10 cellular contexts compared by ENCODE assay signal in the genomic region with DNA sequence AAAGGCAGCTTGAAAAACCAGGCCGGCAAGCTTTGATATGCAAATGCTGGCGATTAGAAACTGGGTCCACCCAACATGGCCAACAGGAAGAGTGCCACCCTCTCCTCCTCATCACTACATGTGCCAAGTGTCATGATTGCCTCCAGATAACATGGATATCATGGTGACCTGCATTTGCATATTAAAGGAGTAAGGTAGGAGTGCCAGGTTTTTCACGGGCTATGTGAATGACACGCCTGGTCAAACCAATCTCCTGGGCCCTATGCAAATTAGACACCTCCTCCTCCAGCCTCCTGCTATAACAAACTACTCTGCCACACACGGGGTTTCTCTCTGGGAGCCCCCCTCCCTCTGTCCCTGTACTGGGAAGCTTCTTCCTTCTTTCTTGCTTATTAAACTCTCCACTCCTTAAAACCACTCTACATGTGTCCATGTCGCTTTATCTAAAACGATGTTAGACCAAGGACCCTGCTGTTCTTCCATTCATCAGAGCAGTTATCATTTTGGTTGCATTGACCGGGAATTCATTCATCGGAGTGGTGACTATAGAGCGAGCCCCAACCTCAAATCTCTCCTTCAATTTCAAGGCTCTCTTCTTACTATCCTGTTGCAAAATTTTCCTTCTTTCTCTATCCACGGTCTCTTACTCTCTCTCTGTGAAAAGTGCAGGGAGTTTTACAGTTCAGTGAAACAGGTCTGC. TPM values are rescaled to one million over a fixed set of nuclear protein-coding genes. Genes with fewer than 3 reads are reported as not detected.
A peak's percentile ranks its signal among the peaks of the same experiment; 100 is the strongest.
DNase-seq lines count a peak whose midpoint lies in the region; ATAC-seq, FAIRE-seq and TF ChIP-seq lines count a peak whose summit lies in the region.
"Had no signal": no experiment of that assay in that cellular context is flagged by ENCODE, and none has a peak within 500 bp of the region (broad histone marks: within the 10 kb centered on the region; RNA-seq: fewer than 3 reads in every experiment).

No MANE protein-coding gene starts in this region.

- CTCF ChIA-PET in activated CD8-positive, alpha-beta T cell treated with anti-CD3 and anti-CD28 coated beads, Interleukin-2, amount 10 ng/mL, durations not matched to agents 7 days and 5 days (lab: Charles Lee): interaction anchor here (0.8 to 2.9 kb wide), 16 partner anchors 12 to 496 kb away, joined by 3 to 16 read pairs (median 3); no protein-coding TSS in a partner anchor

- no peak for DNase-seq in Right ventricle myocardium superior
- no peak for DNase-seq in left ventricle myocardium inferior
- DNase-seq in activated CD8-positive, alpha-beta T cell treated with anti-CD3 and anti-CD28 coated beads, Interleukin-2, amount 10 ng/mL, durations not matched to agents 7 days and 5 days: no peak
- no peak for DNase-seq in keratinocyte (ENCODE audit: low read depth, low spot score)
- DNase-seq in stimulated activated CD4-positive, alpha-beta T cell treated with anti-CD3 and anti-CD28 coated beads, Interleukin-1b, Interleukin-23, amount 100 ng/mL, for 48 hours: no peak
- no peak for DNase-seq in C1 segment of cervical spinal cord (lab: John Stamatoyannopoulos, UW)

- no peak overlapping the region for H2AFZ ChIP-seq in keratinocyte (ENCODE audit: control insufficient read depth, low read length)

- H3K4me3 ChIP-seq in left ventricle myocardium inferior: no peak overlapping the region
- peak overlapping the region in 1 of 3 experiments; percentile 24 for H3K4me3 ChIP-seq in keratinocyte (ENCODE audit: control insufficient read depth in 2 of 3, extremely low read depth in 1 of 3, insufficient read depth in 2 of 3, low read depth in 1 of 3, low read length in 3 of 3)

- H3K4me2 ChIP-seq in keratinocyte (ENCODE audit: control insufficient read depth, extremely low read depth, insufficient read depth, low read depth, low read length): peak overlapping the region; percentile 39

- peaks cover 89% of the 10 kb centered on the region for H3K27me3 ChIP-seq in left ventricle myocardium inferior (ENCODE audit: low read depth)
- no peaks in the 10 kb centered on the region for H3K27me3 ChIP-seq in keratinocyte (ENCODE audit: control insufficient read depth, extremely low read depth, insufficient read depth, low read length)

- H3K9me3 ChIP-seq in left ventricle myocardium inferior (replicated peaks): no peaks in the 10 kb centered on the region
- H3K9me3 ChIP-seq in keratinocyte (ENCODE audit: control insufficient read depth, low read depth, low read length): no peaks in the 10 kb centered on the region
- H3K9me3 ChIP-seq: esophagus squamous epithelium had no signal

- no peaks in the 10 kb centered on the region for H4K20me1 ChIP-seq in keratinocyte (ENCODE audit: control insufficient read depth, extremely low read depth, insufficient read depth, low read length)

- ATAC-seq in Right ventricle myocardium superior (ENCODE audit: poor library complexity): peak; percentile 15
- peak; percentile 2 for ATAC-seq in activated CD8-positive, alpha-beta T cell treated with anti-CD3 and anti-CD28 coated beads, Interleukin-2, amount 10 ng/mL, durations not matched to agents 7 days and 5 days
- ATAC-seq in HG02885 (IDR thresholded peaks at IDR 0.05; ENCODE audit: poor library complexity, unreplicated experiment): no peak
- ATAC-seq in GM21360 (IDR thresholded peaks at IDR 0.05; ENCODE audit: unreplicated experiment): no peak

- no peak for TF ChIP-seq CTCF in left ventricle myocardium inferior (IDR thresholded peaks at IDR 0.05; ENCODE audit: borderline replicate concordance)
- no peak for TF ChIP-seq CTCF in keratinocyte (optimal IDR thresholded peaks at IDR 0.05 in 1 of 3, IDR thresholded peaks at IDR 0.05 in 1 of 3, conservative IDR thresholded peaks at IDR 0.05 in 1 of 3; ENCODE audit: extremely low read depth in 1 of 3, insufficient read depth in 2 of 3, low read length in 3 of 3)

- H3K36me3 ChIP-seq in left ventricle myocardium inferior (no peaks in the 10 kb centered on the region), keratinocyte (ENCODE audit: control insufficient read depth in 2 of 2, extremely low read depth in 1 of 2, insufficient read depth in 2 of 2, low read length in 2 of 2) (no peaks in the 10 kb centered on the region)
- H3K36me3 ChIP-seq: esophagus squamous epithelium had no signal

- peaks cover 6% of the 10 kb centered on the region for H3K27me3 Mint-ChIP-seq in activated CD8-positive, alpha-beta T cell treated with anti-CD3 and anti-CD28 coated beads, Interleukin-2, amount 10 ng/mL, durations not matched to agents 7 days and 5 days (ENCODE audit: low read depth)

- no peaks in the 10 kb centered on the region for H3K9me1 ChIP-seq in keratinocyte (ENCODE audit: control insufficient read depth, extremely low read depth, insufficient read depth, low read length)

- no peak overlapping the region for H3K9ac ChIP-seq in keratinocyte (ENCODE audit: control insufficient read depth, extremely low read depth, insufficient read depth, low read length)

- no peaks in the 10 kb centered on the region for H3K9me3 Mint-ChIP-seq in activated CD8-positive, alpha-beta T cell treated with anti-CD3 and anti-CD28 coated beads, Interleukin-2, amount 10 ng/mL, durations not matched to agents 7 days and 5 days (ENCODE audit: insufficient read depth)

- H3K27ac ChIP-seq in left ventricle myocardium inferior (replicated peaks) (no peak overlapping the region), keratinocyte (ENCODE audit: control insufficient read depth, insufficient read depth, low read length) (no peak overlapping the region)

- POLR2A ChIA-PET in activated CD8-positive, alpha-beta T cell treated with anti-CD3 and anti-CD28 coated beads, Interleukin-2, amount 10 ng/mL, durations not matched to agents 7 days and 5 days (lab: Charles Lee): no interaction called here

- dilution Hi-C loops in keratinocyte (cut with MboI; ENCODE audit: extremely low pct_ligation_motif_present, low sequenced_read_pairs): no loop called here

- peaks cover 29% of the 10 kb centered on the region for H3K4me1 Mint-ChIP-seq in activated CD8-positive, alpha-beta T cell treated with anti-CD3 and anti-CD28 coated beads, Interleukin-2, amount 10 ng/mL, durations not matched to agents 7 days and 5 days (ENCODE audit: low read depth)

- H3K4me1 ChIP-seq in left ventricle myocardium inferior (peaks cover 3% of the 10 kb centered on the region), keratinocyte (ENCODE audit: control insufficient read depth, extremely low read depth, insufficient read depth, low read length) (peaks cover 4% of the 10 kb centered on the region)

- peak overlapping the region; percentile 47 for H3K4me3 Mint-ChIP-seq in activated CD8-positive, alpha-beta T cell treated with anti-CD3 and anti-CD28 coated beads, Interleukin-2, amount 10 ng/mL, durations not matched to agents 7 days and 5 days

- H3K79me2 ChIP-seq in keratinocyte (ENCODE audit: control insufficient read depth, insufficient read depth, low read length): no peaks in the 10 kb centered on the region

- intact Hi-C loops in Right ventricle myocardium superior (cut with DNase I): no loop called here
- intact Hi-C loops in left ventricle myocardium inferior (cut with micrococcal nuclease): loop anchor here (10.0 kb wide), 1 partner anchor 173 kb away; no protein-coding TSS in a partner anchor

- H3K27ac Mint-ChIP-seq in activated CD8-positive, alpha-beta T cell treated with anti-CD3 and anti-CD28 coated beads, Interleukin-2, amount 10 ng/mL, durations not matched to agents 7 days and 5 days: no peak overlapping the region

- no peaks in the 10 kb centered on the region for H3K36me3 Mint-ChIP-seq in activated CD8-positive, alpha-beta T cell treated with anti-CD3 and anti-CD28 coated beads, Interleukin-2, amount 10 ng/mL, durations not matched to agents 7 days and 5 days (ENCODE audit: low read depth)

- no peak for FAIRE-seq in keratinocyte (lab: Jason Lieb, UNC)

RNA-seq across cellular contexts. Expression of a gene that starts 27.5 kb away (rescaled TPM):
- total RNA-seq in Right ventricle myocardium superior (not detected), left ventricle myocardium inferior (not detected)
- total RNA-seq in activated CD8-positive, alpha-beta T cell treated with anti-CD3 and anti-CD28 coated beads, Interleukin-2, amount 10 ng/mL, durations not matched to agents 7 days and 5 days: not detected
- polyA plus RNA-seq in keratinocyte: not detected in 3 replicates
- not detected for polyA plus RNA-seq in keratinocyte (2011; ENCODE audit: low read depth)
- polyA plus RNA-seq in keratinocyte (2011; cell fraction: cytosol; rRNA removed): not detected in 2 replicates
- not detected in 2 replicates for polyA plus RNA-seq in keratinocyte (2011; cell fraction: nucleus; rRNA removed)
- not detected in 2 replicates for polyA plus RNA-seq in keratinocyte (2012; ENCODE audit: low replicate concordance)
- not detected in 3 replicates for polyA minus RNA-seq in keratinocyte
- not detected for polyA minus RNA-seq in keratinocyte (2011; cell fraction: cytosol; rRNA and poly(A)+ RNA removed)
- not detected in 2 replicates for polyA minus RNA-seq in keratinocyte (2011; cell fraction: nucleus; rRNA and poly(A)+ RNA removed)
- total RNA-seq: Daoy, esophagus squamous epithelium had no signal

RNA-seq across cellular contexts. Expression of a gene that starts 57.4 kb away (rescaled TPM):
- not detected for total RNA-seq in Right ventricle myocardium superior
- total RNA-seq in left ventricle myocardium inferior: 0.19 TPM
- total RNA-seq in activated CD8-positive, alpha-beta T cell treated with anti-CD3 and anti-CD28 coated beads, Interleukin-2, amount 10 ng/mL, durations not matched to agents 7 days and 5 days: not detected
- not detected in 3 replicates for polyA plus RNA-seq in keratinocyte
- not detected for polyA plus RNA-seq in keratinocyte (2011; ENCODE audit: low read depth)
- not detected in 2 replicates for polyA plus RNA-seq in keratinocyte (2011; cell fraction: cytosol; rRNA removed)
- not detected in 2 replicates for polyA plus RNA-seq in keratinocyte (2011; cell fraction: nucleus; rRNA removed)
- polyA plus RNA-seq in keratinocyte (2012; ENCODE audit: low replicate concordance): not detected in 2 replicates
- not detected in 3 replicates for polyA minus RNA-seq in keratinocyte
- polyA minus RNA-seq in keratinocyte (2011; cell fraction: cytosol; rRNA and poly(A)+ RNA removed): not detected
- polyA minus RNA-seq in keratinocyte (2011; cell fraction: nucleus; rRNA and poly(A)+ RNA removed): not detected in 2 replicates
- total RNA-seq: Daoy, esophagus squamous epithelium had no signal

Comparison
In these comparisons a context has a peak if more than half of its experiments do, and no peak if none do; other contexts are left out.
1. ATAC-seq: peak in Right ventricle myocardium superior (single experiment) and activated CD8-positive, alpha-beta T cell treated with anti-CD3 and anti-CD28 coated beads, Interleukin-2, amount 10 ng/mL, durations not matched to agents 7 days and 5 days (single experiment); none in HG02885 (single experiment) and GM21360 (single experiment).